ENCODE assay signal across 8 cellular contexts in genomic region chr9:111483419-111483861, GRCh38. TPM values are rescaled to one million over a fixed set of nuclear protein-coding genes. Genes with fewer than 3 reads are reported as not detected.
DNase-seq lines count a peak whose midpoint lies in the region; ATAC-seq and TF ChIP-seq lines count a peak whose summit lies in the region.

No MANE protein-coding gene starts in this region.

- no peak for TF ChIP-seq POLR2A in lower leg skin (IDR thresholded peaks at IDR 0.05)

- H3K36me3 ChIP-seq in SK-N-MC (ENCODE audit: insufficient read depth, low read length) (0 out of 2 replicates have a peak, but pooled peaks cover 4% of the 10 kb centered on the region), brain microvascular endothelial cell (replicated peaks) (no peaks in the 10 kb centered on the region)

- DNase-seq in C1 segment of cervical spinal cord (lab: John Stamatoyannopoulos, UW) (peak in 10 of 14 donors; percentile 28 to 82 (median 58)), SK-N-MC (ENCODE audit: low read depth, low spot score) (no peak), brain microvascular endothelial cell (no peak), lower leg skin (ENCODE audit: low spot score in 2 of 2) (no peak), SK-N-DZ (ENCODE audit: low spot score) (no peak)
- DNase-seq in stimulated activated CD8-positive, alpha-beta memory T cell treated with anti-CD3 and anti-CD28 coated beads, Interleukin-15, amount 100 ng/mL, for 48 hours (ENCODE audit: low read depth in 2 of 2): peak; percentile 27 to 30

- H3K27ac ChIP-seq in SK-N-MC: no peak overlapping the region
- H3K27ac ChIP-seq in brain microvascular endothelial cell: peak overlapping the region; percentile 84

- in situ Hi-C loops in brain microvascular endothelial cell (cut with HindIII; ENCODE audit: low pct_ligation_motif_present, low sequenced_read_pairs): no loop called here

- intact Hi-C loops in lower leg skin (cut with DNase I; ENCODE audit: low total_unique reads): no loop called here

- H3K9me3 ChIP-seq in SK-N-MC (ENCODE audit: low read depth, low read length): no peaks in the 10 kb centered on the region

- peak overlapping the region; percentile 95 for H3K9ac ChIP-seq in SK-N-MC (ENCODE audit: insufficient read length)

- 0% methylated on average over 67 of the region's 81 CpGs; no CpG with 5 or more reads in 1 of the 2 donors for WGBS in lower leg skin, 2 donors

- no peaks in the 10 kb centered on the region for H3K27me3 ChIP-seq in brain microvascular endothelial cell (replicated peaks)

- ATAC-seq in GM18909 (IDR thresholded peaks at IDR 0.05; ENCODE audit: poor library complexity, unreplicated experiment) (peak; percentile 43), HG03103 (IDR thresholded peaks at IDR 0.05; ENCODE audit: low read depth, unreplicated experiment) (peak; percentile 29)

- no peak for TF ChIP-seq CTCF in brain microvascular endothelial cell (IDR thresholded peaks at IDR 0.05; ENCODE audit: low read depth, low read length, missing control alignments)
- no peak for TF ChIP-seq CTCF in lower leg skin (IDR thresholded peaks at IDR 0.05)

- peak overlapping the region; percentile 99 for H3K4me3 ChIP-seq in SK-N-MC
- peak overlapping the region; percentile 94 for H3K4me3 ChIP-seq in brain microvascular endothelial cell (ENCODE audit: low read depth, low read length)
- peak overlapping the region; percentile 97 for H3K4me3 ChIP-seq in lower leg skin (ENCODE audit: low read depth, poor library complexity, severe bottlenecking)

RNA-seq across cellular contexts. Expression of gene ECPAS, which starts 0.7 kb away (rescaled TPM):
- total RNA-seq in lower leg skin: 10 to 100 TPM; 53.5 to 75.7 (median 66.1) TPM
- 24.8 and 30.0 TPM in 2 replicates for polyA plus RNA-seq in SK-N-DZ (2014; cell fraction: cytosol; rRNA removed)
- polyA plus RNA-seq in SK-N-DZ (2014; cell fraction: nucleus; rRNA removed): 35.5 and 46.4 TPM in 2 replicates

RNA-seq across cellular contexts. Expression of gene ZNF483, which starts 41.5 kb away (rescaled TPM):
- 1 to 10 TPM in 3 of 4 donors, under 1 TPM in 1; 0.55 to 3.4 (median 2.3) TPM for total RNA-seq in lower leg skin
- polyA plus RNA-seq in SK-N-DZ (2014; cell fraction: cytosol; rRNA removed): 1.7 and 3.1 TPM in 2 replicates
- polyA plus RNA-seq in SK-N-DZ (2014; cell fraction: nucleus; rRNA removed): 4.0 and 4.5 TPM in 2 replicates

Comparison
In these comparisons a context has a peak if more than half of its experiments do, and no peak if none do; other contexts are left out.
1. DNase-seq: peak in C1 segment of cervical spinal cord (10 of 14) and stimulated activated CD8-positive, alpha-beta memory T cell treated with anti-CD3 and anti-CD28 coated beads, Interleukin-15, amount 100 ng/mL, for 48 hours (2 of 2); none in SK-N-MC (single experiment), brain microvascular endothelial cell (single experiment), lower leg skin (0 of 2) and SK-N-DZ (single experiment).
2. Peak in every context shown above with its lines, with median percentiles within 50 percentile points of each other: H3K4me3 ChIP-seq.